Comparison of ENCODE assay signal across 1 cellular context in the genomic region with DNA sequence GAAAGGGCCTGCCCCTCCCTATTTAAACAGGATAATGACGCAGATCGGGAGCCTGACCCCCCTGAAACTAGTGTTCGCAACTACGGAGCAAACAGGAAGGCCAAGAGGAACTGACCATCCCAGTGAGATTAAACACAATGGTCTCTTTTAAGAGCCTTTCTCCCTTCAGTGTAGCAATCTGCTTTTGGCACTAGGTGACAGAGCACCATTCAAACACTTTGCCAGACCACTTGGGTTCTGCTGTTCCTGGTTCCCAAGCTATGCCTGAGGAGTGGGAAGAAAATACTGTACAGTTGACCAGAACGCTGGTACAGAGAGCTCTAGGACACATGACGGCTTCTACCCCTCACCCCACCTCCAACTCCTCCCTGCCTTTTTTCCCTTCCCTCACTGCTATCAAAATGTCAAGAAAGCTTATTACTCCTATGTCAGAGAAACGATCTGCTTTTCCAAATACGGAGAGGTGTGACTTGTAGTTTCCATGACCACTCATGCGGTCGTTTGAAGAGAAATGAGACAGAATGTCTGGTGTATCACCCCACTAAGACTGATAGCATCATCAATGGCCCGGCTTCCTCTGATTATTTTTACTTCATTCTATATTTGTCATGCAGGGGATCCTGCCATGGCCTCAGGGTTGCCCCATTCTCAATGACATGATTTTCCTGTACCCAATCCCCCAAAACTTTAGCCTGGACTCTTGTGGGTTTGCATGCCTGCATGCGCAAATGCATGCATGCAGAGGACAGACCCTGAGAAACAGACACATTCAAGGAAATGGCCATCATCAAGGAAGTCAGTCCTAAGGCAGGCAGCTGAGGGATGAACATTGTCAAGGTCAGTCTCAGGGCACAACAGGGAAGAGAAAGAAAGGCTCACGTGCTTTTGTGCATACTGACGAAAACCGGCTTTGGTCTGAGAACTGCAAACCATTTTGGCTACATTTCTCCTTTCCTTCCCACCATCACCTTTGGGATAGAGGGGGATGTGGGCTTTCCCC.
A peak's percentile ranks its signal among the peaks of the same experiment; 100 is the strongest.
TF ChIP-seq lines count a peak whose summit lies in the region.

No MANE protein-coding gene starts in this region.

TF ChIP-seq in HepG2, 621 proteins besides CTCF, POLR2A, EP300 and RAD21 (continued from another document and continues in another):
- TF ChIP-seq, protein P1, sequence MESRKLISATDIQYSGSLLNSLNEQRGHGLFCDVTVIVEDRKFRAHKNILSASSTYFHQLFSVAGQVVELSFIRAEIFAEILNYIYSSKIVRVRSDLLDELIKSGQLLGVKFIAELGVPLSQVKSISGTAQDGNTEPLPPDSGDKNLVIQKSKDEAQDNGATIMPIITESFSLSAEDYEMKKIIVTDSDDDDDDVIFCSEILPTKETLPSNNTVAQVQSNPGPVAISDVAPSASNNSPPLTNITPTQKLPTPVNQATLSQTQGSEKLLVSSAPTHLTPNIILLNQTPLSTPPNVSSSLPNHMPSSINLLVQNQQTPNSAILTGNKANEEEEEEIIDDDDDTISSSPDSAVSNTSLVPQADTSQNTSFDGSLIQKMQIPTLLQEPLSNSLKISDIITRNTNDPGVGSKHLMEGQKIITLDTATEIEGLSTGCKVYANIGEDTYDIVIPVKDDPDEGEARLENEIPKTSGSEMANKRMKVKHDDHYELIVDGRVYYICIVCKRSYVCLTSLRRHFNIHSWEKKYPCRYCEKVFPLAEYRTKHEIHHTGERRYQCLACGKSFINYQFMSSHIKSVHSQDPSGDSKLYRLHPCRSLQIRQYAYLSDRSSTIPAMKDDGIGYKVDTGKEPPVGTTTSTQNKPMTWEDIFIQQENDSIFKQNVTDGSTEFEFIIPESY (CRISPR knock-in tag; IDR thresholded peaks at IDR 0.05): 0 out of 2 replicates have a peak, but pooled peaks have one; percentile 34
- TF ChIP-seq HDAC2 (CRISPR knock-in tag; IDR thresholded peaks at IDR 0.05) (peak; percentile 94), ZNF510 (CRISPR knock-in tag; IDR thresholded peaks at IDR 0.05; ENCODE audit: low read depth) (no peak), ZNF451 (CRISPR knock-in tag; IDR thresholded peaks at IDR 0.05) (0 out of 2 replicates have a peak, but pooled peaks have one; percentile 49), NBN (conservative IDR thresholded peaks at IDR 0.05) (no peak), CBFB (CRISPR knock-in tag; IDR thresholded peaks at IDR 0.05) (no peak; the same call in 1 of the 2 replicates), MYNN (CRISPR knock-in tag; IDR thresholded peaks at IDR 0.05; ENCODE audit: low read depth) (peak; percentile 19; the same call in 1 of the 2 replicates), SALL1 (CRISPR knock-in tag; IDR thresholded peaks at IDR 0.05) (peak; percentile 94), SOX6 (IDR thresholded peaks at IDR 0.05) (no peak), SOX6 (CRISPR knock-in tag; IDR thresholded peaks at IDR 0.05) (peak; percentile 95), ASH2L (IDR thresholded peaks at IDR 0.05; ENCODE audit: insufficient read length, low read depth, low read length) (peak; percentile 77), ZBTB38 (CRISPR knock-in tag; IDR thresholded peaks at IDR 0.05) (no peak), ZFP62 (CRISPR knock-in tag; IDR thresholded peaks at IDR 0.05) (no peak), RFX1 (IDR thresholded peaks at IDR 0.05) (0 out of 2 replicates have a peak, but pooled peaks have one; percentile 17), RBM39 (IDR thresholded peaks at IDR 0.05; ENCODE audit: low read depth, low read length, poor library complexity, severe bottlenecking) (no peak), RELA (CRISPR knock-in tag; IDR thresholded peaks at IDR 0.05) (no peak), POLR2AphosphoS5 (IDR thresholded peaks at IDR 0.05; ENCODE audit: low read depth, low read length) (peak; percentile 34), SKI (IDR thresholded peaks at IDR 0.05; ENCODE audit: partially characterized antibody) (peak; percentile 33), ZNF7 (CRISPR knock-in tag; IDR thresholded peaks at IDR 0.05) (no peak; the same call in 1 of the 2 replicates), ZNF724P (CRISPR knock-in tag; IDR thresholded peaks at IDR 0.05; ENCODE audit: borderline replicate concordance) (peak; percentile 51; the same call in 1 of the 2 replicates), YEATS4 (CRISPR knock-in tag; IDR thresholded peaks at IDR 0.05; ENCODE audit: borderline replicate concordance) (peak; percentile 64; the same call in 1 of the 2 replicates), MAF1 (CRISPR knock-in tag; IDR thresholded peaks at IDR 0.05; ENCODE audit: borderline replicate concordance) (no peak), SIX1 (CRISPR knock-in tag; IDR thresholded peaks at IDR 0.05; ENCODE audit: borderline replicate concordance) (no peak), ZNF430 (CRISPR knock-in tag; IDR thresholded peaks at IDR 0.05) (peak; percentile 69), ZNF572 (CRISPR knock-in tag; IDR thresholded peaks at IDR 0.05) (no peak), RORA (CRISPR knock-in tag; IDR thresholded peaks at IDR 0.05) (no peak), ZBTB3 (CRISPR knock-in tag; IDR thresholded peaks at IDR 0.05; ENCODE audit: borderline replicate concordance, low read depth) (0 out of 2 replicates have a peak, but pooled peaks have one; percentile 74), ZNF772 (CRISPR knock-in tag; IDR thresholded peaks at IDR 0.05) (no peak), PAF1 (CRISPR knock-in tag; IDR thresholded peaks at IDR 0.05) (no peak; the same call in none of the 2 replicates), IRF2 (CRISPR knock-in tag; IDR thresholded peaks at IDR 0.05) (peak; percentile 90), NCOA1 (CRISPR knock-in tag; IDR thresholded peaks at IDR 0.05) (peak; percentile 38; the same call in 1 of the 2 replicates), ARNTL (CRISPR knock-in tag; IDR thresholded peaks at IDR 0.05) (peak; percentile 57), NFKBIZ (CRISPR knock-in tag; IDR thresholded peaks at IDR 0.05) (0 out of 2 replicates have a peak, but pooled peaks have one; percentile 12), ZNF124 (CRISPR knock-in tag; IDR thresholded peaks at IDR 0.05) (peak; percentile 85; the same call in 1 of the 2 replicates), ELF3 (CRISPR knock-in tag; IDR thresholded peaks at IDR 0.05) (peak; percentile 92), ERF (CRISPR knock-in tag; IDR thresholded peaks at IDR 0.05) (peak; percentile 93; the same call in 1 of the 2 replicates)
- TF ChIP-seq, protein P2, sequence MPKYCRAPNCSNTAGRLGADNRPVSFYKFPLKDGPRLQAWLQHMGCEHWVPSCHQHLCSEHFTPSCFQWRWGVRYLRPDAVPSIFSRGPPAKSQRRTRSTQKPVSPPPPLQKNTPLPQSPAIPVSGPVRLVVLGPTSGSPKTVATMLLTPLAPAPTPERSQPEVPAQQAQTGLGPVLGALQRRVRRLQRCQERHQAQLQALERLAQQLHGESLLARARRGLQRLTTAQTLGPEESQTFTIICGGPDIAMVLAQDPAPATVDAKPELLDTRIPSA (CRISPR knock-in tag; IDR thresholded peaks at IDR 0.05; ENCODE audit: borderline replicate concordance): no peak
- TF ChIP-seq, protein P3, sequence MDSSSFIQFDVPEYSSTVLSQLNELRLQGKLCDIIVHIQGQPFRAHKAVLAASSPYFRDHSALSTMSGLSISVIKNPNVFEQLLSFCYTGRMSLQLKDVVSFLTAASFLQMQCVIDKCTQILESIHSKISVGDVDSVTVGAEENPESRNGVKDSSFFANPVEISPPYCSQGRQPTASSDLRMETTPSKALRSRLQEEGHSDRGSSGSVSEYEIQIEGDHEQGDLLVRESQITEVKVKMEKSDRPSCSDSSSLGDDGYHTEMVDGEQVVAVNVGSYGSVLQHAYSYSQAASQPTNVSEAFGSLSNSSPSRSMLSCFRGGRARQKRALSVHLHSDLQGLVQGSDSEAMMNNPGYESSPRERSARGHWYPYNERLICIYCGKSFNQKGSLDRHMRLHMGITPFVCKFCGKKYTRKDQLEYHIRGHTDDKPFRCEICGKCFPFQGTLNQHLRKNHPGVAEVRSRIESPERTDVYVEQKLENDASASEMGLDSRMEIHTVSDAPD (CRISPR knock-in tag; IDR thresholded peaks at IDR 0.05): peak; percentile 99
- TF ChIP-seq, protein P4, sequence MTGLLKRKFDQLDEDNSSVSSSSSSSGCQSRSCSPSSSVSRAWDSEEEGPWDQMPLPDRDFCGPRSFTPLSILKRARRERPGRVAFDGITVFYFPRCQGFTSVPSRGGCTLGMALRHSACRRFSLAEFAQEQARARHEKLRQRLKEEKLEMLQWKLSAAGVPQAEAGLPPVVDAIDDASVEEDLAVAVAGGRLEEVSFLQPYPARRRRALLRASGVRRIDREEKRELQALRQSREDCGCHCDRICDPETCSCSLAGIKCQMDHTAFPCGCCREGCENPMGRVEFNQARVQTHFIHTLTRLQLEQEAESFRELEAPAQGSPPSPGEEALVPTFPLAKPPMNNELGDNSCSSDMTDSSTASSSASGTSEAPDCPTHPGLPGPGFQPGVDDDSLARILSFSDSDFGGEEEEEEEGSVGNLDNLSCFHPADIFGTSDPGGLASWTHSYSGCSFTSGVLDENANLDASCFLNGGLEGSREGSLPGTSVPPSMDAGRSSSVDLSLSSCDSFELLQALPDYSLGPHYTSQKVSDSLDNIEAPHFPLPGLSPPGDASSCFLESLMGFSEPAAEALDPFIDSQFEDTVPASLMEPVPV (CRISPR knock-in tag; IDR thresholded peaks at IDR 0.05): peak; percentile 58
- TF ChIP-seq, protein P5, sequence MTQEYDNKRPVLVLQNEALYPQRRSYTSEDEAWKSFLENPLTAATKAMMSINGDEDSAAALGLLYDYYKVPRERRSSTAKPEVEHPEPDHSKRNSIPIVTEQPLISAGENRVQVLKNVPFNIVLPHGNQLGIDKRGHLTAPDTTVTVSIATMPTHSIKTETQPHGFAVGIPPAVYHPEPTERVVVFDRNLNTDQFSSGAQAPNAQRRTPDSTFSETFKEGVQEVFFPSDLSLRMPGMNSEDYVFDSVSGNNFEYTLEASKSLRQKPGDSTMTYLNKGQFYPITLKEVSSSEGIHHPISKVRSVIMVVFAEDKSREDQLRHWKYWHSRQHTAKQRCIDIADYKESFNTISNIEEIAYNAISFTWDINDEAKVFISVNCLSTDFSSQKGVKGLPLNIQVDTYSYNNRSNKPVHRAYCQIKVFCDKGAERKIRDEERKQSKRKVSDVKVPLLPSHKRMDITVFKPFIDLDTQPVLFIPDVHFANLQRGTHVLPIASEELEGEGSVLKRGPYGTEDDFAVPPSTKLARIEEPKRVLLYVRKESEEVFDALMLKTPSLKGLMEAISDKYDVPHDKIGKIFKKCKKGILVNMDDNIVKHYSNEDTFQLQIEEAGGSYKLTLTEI (CRISPR knock-in tag; conservative IDR thresholded peaks at IDR 0.05): no peak
- TF ChIP-seq, protein P6, sequence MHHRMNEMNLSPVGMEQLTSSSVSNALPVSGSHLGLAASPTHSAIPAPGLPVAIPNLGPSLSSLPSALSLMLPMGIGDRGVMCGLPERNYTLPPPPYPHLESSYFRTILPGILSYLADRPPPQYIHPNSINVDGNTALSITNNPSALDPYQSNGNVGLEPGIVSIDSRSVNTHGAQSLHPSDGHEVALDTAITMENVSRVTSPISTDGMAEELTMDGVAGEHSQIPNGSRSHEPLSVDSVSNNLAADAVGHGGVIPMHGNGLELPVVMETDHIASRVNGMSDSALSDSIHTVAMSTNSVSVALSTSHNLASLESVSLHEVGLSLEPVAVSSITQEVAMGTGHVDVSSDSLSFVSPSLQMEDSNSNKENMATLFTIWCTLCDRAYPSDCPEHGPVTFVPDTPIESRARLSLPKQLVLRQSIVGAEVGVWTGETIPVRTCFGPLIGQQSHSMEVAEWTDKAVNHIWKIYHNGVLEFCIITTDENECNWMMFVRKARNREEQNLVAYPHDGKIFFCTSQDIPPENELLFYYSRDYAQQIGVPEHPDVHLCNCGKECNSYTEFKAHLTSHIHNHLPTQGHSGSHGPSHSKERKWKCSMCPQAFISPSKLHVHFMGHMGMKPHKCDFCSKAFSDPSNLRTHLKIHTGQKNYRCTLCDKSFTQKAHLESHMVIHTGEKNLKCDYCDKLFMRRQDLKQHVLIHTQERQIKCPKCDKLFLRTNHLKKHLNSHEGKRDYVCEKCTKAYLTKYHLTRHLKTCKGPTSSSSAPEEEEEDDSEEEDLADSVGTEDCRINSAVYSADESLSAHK (CRISPR knock-in tag; IDR thresholded peaks at IDR 0.05; ENCODE audit: borderline replicate concordance): no peak
- TF ChIP-seq, protein P7, sequence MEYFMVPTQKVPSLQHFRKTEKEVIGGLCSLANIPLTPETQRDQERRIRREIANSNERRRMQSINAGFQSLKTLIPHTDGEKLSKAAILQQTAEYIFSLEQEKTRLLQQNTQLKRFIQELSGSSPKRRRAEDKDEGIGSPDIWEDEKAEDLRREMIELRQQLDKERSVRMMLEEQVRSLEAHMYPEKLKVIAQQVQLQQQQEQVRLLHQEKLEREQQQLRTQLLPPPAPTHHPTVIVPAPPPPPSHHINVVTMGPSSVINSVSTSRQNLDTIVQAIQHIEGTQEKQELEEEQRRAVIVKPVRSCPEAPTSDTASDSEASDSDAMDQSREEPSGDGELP (IDR thresholded peaks at IDR 0.05; ENCODE audit: borderline replicate concordance, low read depth): 0 out of 2 replicates have a peak, but pooled peaks have one; percentile 8
- TF ChIP-seq, protein P8, sequence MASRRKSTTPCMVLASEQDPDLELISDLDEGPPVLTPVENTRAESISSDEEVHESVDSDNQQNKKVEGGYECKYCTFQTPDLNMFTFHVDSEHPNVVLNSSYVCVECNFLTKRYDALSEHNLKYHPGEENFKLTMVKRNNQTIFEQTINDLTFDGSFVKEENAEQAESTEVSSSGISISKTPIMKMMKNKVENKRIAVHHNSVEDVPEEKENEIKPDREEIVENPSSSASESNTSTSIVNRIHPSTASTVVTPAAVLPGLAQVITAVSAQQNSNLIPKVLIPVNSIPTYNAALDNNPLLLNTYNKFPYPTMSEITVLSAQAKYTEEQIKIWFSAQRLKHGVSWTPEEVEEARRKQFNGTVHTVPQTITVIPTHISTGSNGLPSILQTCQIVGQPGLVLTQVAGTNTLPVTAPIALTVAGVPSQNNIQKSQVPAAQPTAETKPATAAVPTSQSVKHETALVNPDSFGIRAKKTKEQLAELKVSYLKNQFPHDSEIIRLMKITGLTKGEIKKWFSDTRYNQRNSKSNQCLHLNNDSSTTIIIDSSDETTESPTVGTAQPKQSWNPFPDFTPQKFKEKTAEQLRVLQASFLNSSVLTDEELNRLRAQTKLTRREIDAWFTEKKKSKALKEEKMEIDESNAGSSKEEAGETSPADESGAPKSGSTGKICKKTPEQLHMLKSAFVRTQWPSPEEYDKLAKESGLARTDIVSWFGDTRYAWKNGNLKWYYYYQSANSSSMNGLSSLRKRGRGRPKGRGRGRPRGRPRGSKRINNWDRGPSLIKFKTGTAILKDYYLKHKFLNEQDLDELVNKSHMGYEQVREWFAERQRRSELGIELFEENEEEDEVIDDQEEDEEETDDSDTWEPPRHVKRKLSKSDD (CRISPR knock-in tag; IDR thresholded peaks at IDR 0.05; ENCODE audit: low read depth): peak; percentile 77; the same call in 1 of the 2 replicates
- TF ChIP-seq, protein P9, sequence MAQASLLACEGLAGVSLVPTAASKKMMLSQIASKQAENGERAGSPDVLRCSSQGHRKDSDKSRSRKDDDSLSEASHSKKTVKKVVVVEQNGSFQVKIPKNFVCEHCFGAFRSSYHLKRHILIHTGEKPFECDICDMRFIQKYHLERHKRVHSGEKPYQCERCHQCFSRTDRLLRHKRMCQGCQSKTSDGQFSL (CRISPR knock-in tag; IDR thresholded peaks at IDR 0.05): no peak
- TF ChIP-seq, protein P10, sequence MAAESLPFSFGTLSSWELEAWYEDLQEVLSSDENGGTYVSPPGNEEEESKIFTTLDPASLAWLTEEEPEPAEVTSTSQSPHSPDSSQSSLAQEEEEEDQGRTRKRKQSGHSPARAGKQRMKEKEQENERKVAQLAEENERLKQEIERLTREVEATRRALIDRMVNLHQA (CRISPR knock-in tag; IDR thresholded peaks at IDR 0.05): no peak
- TF ChIP-seq, protein P11, sequence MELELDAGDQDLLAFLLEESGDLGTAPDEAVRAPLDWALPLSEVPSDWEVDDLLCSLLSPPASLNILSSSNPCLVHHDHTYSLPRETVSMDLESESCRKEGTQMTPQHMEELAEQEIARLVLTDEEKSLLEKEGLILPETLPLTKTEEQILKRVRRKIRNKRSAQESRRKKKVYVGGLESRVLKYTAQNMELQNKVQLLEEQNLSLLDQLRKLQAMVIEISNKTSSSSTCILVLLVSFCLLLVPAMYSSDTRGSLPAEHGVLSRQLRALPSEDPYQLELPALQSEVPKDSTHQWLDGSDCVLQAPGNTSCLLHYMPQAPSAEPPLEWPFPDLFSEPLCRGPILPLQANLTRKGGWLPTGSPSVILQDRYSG (CRISPR knock-in tag; IDR thresholded peaks at IDR 0.05): no peak
